In genomic region chr3:184711366-184712247, GRCh38 we compare ENCODE assay signal across 8 cellular contexts. TPM values are rescaled to one million over a fixed set of nuclear protein-coding genes. Genes with fewer than 3 reads are reported as not detected.
DNase-seq lines count a peak whose midpoint lies in the region; ATAC-seq and TF ChIP-seq lines count a peak whose summit lies in the region.

Gene MAGEF1 (minus strand): TSS chr3:184712064. CDS start chr3:184711821, 243 bp downstream.

- H3K27ac Mint-ChIP-seq in CD14-positive monocyte, result peak within 1 kb of the TSS; percentile 52 to 85 (median 80)

- intact Hi-C loops in CD14-positive monocyte (cut with micrococcal nuclease), result loop anchor here (10.0 kb wide), 2 partner anchors 53 to 127 kb away; no protein-coding TSS in a partner anchor
- intact Hi-C loops in right lobe of liver (cut with DNase I), result no loop called here

- peaks cover 32% of the 10 kb centered on the region for H3K4me1 Mint-ChIP-seq in CD14-positive monocyte

- TF ChIP-seq CTCF in CD14-positive monocyte (IDR thresholded peaks at IDR 0.05) (no peak), right lobe of liver (IDR thresholded peaks at IDR 0.05) (no peak)

- H3K27me3 ChIP-seq in duodenal mucosa (ENCODE audit: control insufficient read depth in 1 of 2, insufficient read depth in 2 of 2, low read length in 2 of 2) (no peaks in the 10 kb centered on the region), right lobe of liver (no peaks in the 10 kb centered on the region)

- ATAC-seq in GM19452 (IDR thresholded peaks at IDR 0.05; ENCODE audit: unreplicated experiment), result peak; percentile 74
- peak; percentile 83 for ATAC-seq in HG03571 (IDR thresholded peaks at IDR 0.05; ENCODE audit: unreplicated experiment)
- peak; percentile 91 to 97 (median 96) for ATAC-seq in right lobe of liver

- H3K36me3 ChIP-seq in duodenal mucosa (ENCODE audit: control insufficient read depth in 1 of 2, insufficient read depth in 2 of 2, low read length in 2 of 2) (no peaks in the 10 kb centered on the region), right lobe of liver (no peaks in the 10 kb centered on the region)

- H3K4me1 ChIP-seq in duodenal mucosa (ENCODE audit: control insufficient read depth in 1 of 2, insufficient read depth in 2 of 2, low read length in 2 of 2) (peaks cover 18 to 19% of the 10 kb centered on the region in 2 donors), right lobe of liver (peaks cover 0 to 12% (median 4%) of the 10 kb centered on the region in 4 donors)

- no peak for DNase-seq in CD14-positive monocyte (ENCODE audit: low spot score)
- DNase-seq in NCI-H82 (lab: John Stamatoyannopoulos, UW), result peak; percentile 97
- DNase-seq in activated CD4-positive, alpha-beta T cell treated with anti-CD3 and anti-CD28 coated beads, Interleukin-2, amount 50 U/mL, for 48 hours, result peak; percentile 78 to 84
- DNase-seq in right lobe of liver, result peak; percentile 82 to 88 (median 86)
- peak; percentile 56 to 74 for DNase-seq in stimulated activated CD4-positive, alpha-beta T cell treated with anti-CD3 and anti-CD28 coated beads, Interleukin-4, amount 100 ng/mL, for 4 hours

- 0% methylated on average over 13 of the region's 72 CpGs for WGBS in right lobe of liver (ENCODE audit: insufficient coverage, low coverage, low lambda C conversion rate, missing lambda C conversion rate)

- peaks cover 1 to 5% (median 2%) of the 10 kb centered on the region in 3 donors for H3K27me3 Mint-ChIP-seq in CD14-positive monocyte (ENCODE audit: low read depth in 3 of 3)

- peaks cover 8 to 9% of the 10 kb centered on the region in 2 donors for H3K36me3 Mint-ChIP-seq in CD14-positive monocyte

- peaks cover 0 to 6% (median 5%) of the 10 kb centered on the region in 7 donors for H3K9me3 Mint-ChIP-seq in CD14-positive monocyte

- peak; percentile 89 for TF ChIP-seq POLR2A in right lobe of liver (IDR thresholded peaks at IDR 0.05)

- H3K4me3 Mint-ChIP-seq in CD14-positive monocyte, result peak within 1 kb of the TSS; percentile 77 to 90

- peak within 1 kb of the TSS; percentile 77 for H3K27ac ChIP-seq in duodenal mucosa (ENCODE audit: low read depth, low read length)
- peak within 1 kb of the TSS; percentile 69 to 90 (median 71) for H3K27ac ChIP-seq in right lobe of liver

- H3K9me3 ChIP-seq in duodenal mucosa (ENCODE audit: control insufficient read depth in 1 of 2, low read length in 2 of 2) (no peaks in the 10 kb centered on the region), right lobe of liver (no peaks in the 10 kb centered on the region)

- peak within 1 kb of the TSS; percentile 76 to 86 for H3K9ac ChIP-seq in duodenal mucosa (ENCODE audit: low read depth in 1 of 2, low read length in 2 of 2)

- peak within 1 kb of the TSS; percentile 70 to 89 for H3K4me3 ChIP-seq in duodenal mucosa (ENCODE audit: low read depth in 1 of 2, low read length in 2 of 2)
- peak within 1 kb of the TSS; percentile 78 to 98 (median 98) for H3K4me3 ChIP-seq in right lobe of liver

RNA-seq across cellular contexts. Expression of gene MAGEF1, which starts in this region (rescaled TPM):
- 10 to 100 TPM; 12.2 to 14.8 TPM for polyA plus RNA-seq in CD14-positive monocyte
- 10 to 100 TPM in 4 of 6 experiments, 1 to 10 TPM in 2; 8.2 to 17.1 (median 10.9) TPM for total RNA-seq in right lobe of liver

Comparison
In these comparisons a context has a peak if more than half of its experiments do, and no peak if none do; other contexts are left out.
1. intact Hi-C loops: an anchor here in CD14-positive monocyte (10.0 kb wide); none called in right lobe of liver.